In genomic region chr5:78265163-78265562, GRCh38 we compare ENCODE assay signal across 2 cellular contexts.
A peak's percentile ranks its signal among the peaks of the same experiment; 100 is the strongest.
TF ChIP-seq lines count a peak whose summit lies in the region.

No MANE protein-coding gene starts in this region.

TF ChIP-seq in HepG2, 621 proteins besides CTCF, POLR2A, EP300 and RAD21:
- TF ChIP-seq ZNF121 (CRISPR knock-in tag; IDR thresholded peaks at IDR 0.05) (0 out of 2 replicates have a peak, but pooled peaks have one; percentile 42), SRY (CRISPR knock-in tag; IDR thresholded peaks at IDR 0.05) (no peak)

TF ChIP-seq in GM12878, 131 proteins besides CTCF, POLR2A, EP300 and RAD21:
- TF ChIP-seq BHLHE40 (IDR thresholded peaks at IDR 0.05; ENCODE audit: borderline replicate concordance in 1 of 2, low read depth in 2 of 2, low read length in 1 of 2) = no peak
- no peak for TF ChIP-seq BMI1 (IDR thresholded peaks at IDR 0.05; ENCODE audit: borderline replicate concordance)
- TF ChIP-seq ETV6 (conservative IDR thresholded peaks at IDR 0.05 in 1 of 2, IDR thresholded peaks at IDR 0.05 in 1 of 2; ENCODE audit: borderline replicate concordance in 1 of 2, low read depth in 1 of 2) = no peak
- no peak for TF ChIP-seq E2F8 (IDR thresholded peaks at IDR 0.05; ENCODE audit: low read depth, partially characterized antibody)
- TF ChIP-seq RAD51 (IDR thresholded peaks at IDR 0.05) = no peak
- no peak for TF ChIP-seq NR2C1 (IDR thresholded peaks at IDR 0.05)
- TF ChIP-seq RELB (IDR thresholded peaks at IDR 0.05; ENCODE audit: low read depth) = no peak
- TF ChIP-seq SREBF1 (IDR thresholded peaks at IDR 0.05; ENCODE audit: low read length) = no peak
- no peak for TF ChIP-seq RCOR1 (conservative IDR thresholded peaks at IDR 0.05; ENCODE audit: low read depth, low read length)
- no peak for TF ChIP-seq YY1 (IDR thresholded peaks at IDR 0.05; ENCODE audit: low read depth, low read length)
- no peak for TF ChIP-seq SUZ12 (IDR thresholded peaks at IDR 0.05; ENCODE audit: unreplicated experiment)
- no peak for TF ChIP-seq ZNF592 (IDR thresholded peaks at IDR 0.05)
- no peak for TF ChIP-seq RBBP5 (conservative IDR thresholded peaks at IDR 0.05)
- no peak for TF ChIP-seq ESRRA (IDR thresholded peaks at IDR 0.05; ENCODE audit: low read length)
- TF ChIP-seq HSF1 (IDR thresholded peaks at IDR 0.05; ENCODE audit: low read depth, low read length) = no peak
- no peak for TF ChIP-seq MXI1 (IDR thresholded peaks at IDR 0.05; ENCODE audit: low read depth, low read length)
